13 cellular contexts compared by ENCODE assay signal in genomic region chr6:43807228-43808061, GRCh38. TPM values are rescaled to one million over a fixed set of nuclear protein-coding genes. Genes with fewer than 3 reads are reported as not detected.
DNase-seq lines count a peak whose midpoint lies in the region; ATAC-seq and TF ChIP-seq lines count a peak whose summit lies in the region.
"Had no signal": no experiment of that assay in that cellular context is flagged by ENCODE, and none has a peak within 500 bp of the region (broad histone marks: within the 10 kb centered on the region; RNA-seq: fewer than 3 reads in every experiment).

No MANE protein-coding gene starts in this region.

- H3K27me3 Mint-ChIP-seq in nephron (ENCODE audit: low read depth) = peaks cover 12% of the 10 kb centered on the region
- peaks cover 4% of the 10 kb centered on the region for H3K27me3 Mint-ChIP-seq in activated CD8-positive, alpha-beta memory T cell treated with anti-CD3 and anti-CD28 coated beads, Interleukin-2, amount 10 ng/mL, durations not matched to agents 7 days and 5 days

- peaks cover 18% of the 10 kb centered on the region for H3K4me1 Mint-ChIP-seq in nephron
- peaks cover 5% of the 10 kb centered on the region for H3K4me1 Mint-ChIP-seq in activated CD8-positive, alpha-beta memory T cell treated with anti-CD3 and anti-CD28 coated beads, Interleukin-2, amount 10 ng/mL, durations not matched to agents 7 days and 5 days
- H3K4me1 Mint-ChIP-seq: neural crest cell had no signal

- intact Hi-C loops in thyroid gland (cut with DNase I) = no loop called here

- H3K4me3 ChIP-seq in duodenal mucosa (ENCODE audit: low read depth in 1 of 2, low read length in 2 of 2) = peak overlapping the region in 1 of 2 donors; percentile 27
- H3K4me3 ChIP-seq in thyroid gland (replicated peaks in 1 of 3) = no peak overlapping the region
- H3K4me3 ChIP-seq: SK-N-MC, uterus had no signal

- H3K9ac ChIP-seq in duodenal mucosa (ENCODE audit: low read depth in 1 of 2, low read length in 2 of 2) = peak overlapping the region; percentile 43 to 77

- ATAC-seq in activated CD8-positive, alpha-beta memory T cell treated with anti-CD3 and anti-CD28 coated beads, Interleukin-2, amount 10 ng/mL, durations not matched to agents 7 days and 5 days = no peak

- H3K9me3 ChIP-seq in duodenal mucosa (ENCODE audit: control insufficient read depth in 1 of 2, low read length in 2 of 2) = no peaks in the 10 kb centered on the region
- no peaks in the 10 kb centered on the region for H3K9me3 ChIP-seq in thyroid gland
- H3K9me3 ChIP-seq: uterus had no signal

- CTCF ChIA-PET in activated CD8-positive, alpha-beta memory T cell treated with anti-CD3 and anti-CD28 coated beads, Interleukin-2, amount 10 ng/mL, durations not matched to agents 7 days and 5 days (lab: Charles Lee) = no interaction called here

- TF ChIP-seq CTCF in nephron (IDR thresholded peaks at IDR 0.05; ENCODE audit: unreplicated experiment in 3 of 3) (no peak), thyroid gland (IDR thresholded peaks at IDR 0.05) (no peak)

- H3K27me3 ChIP-seq in duodenal mucosa (ENCODE audit: control insufficient read depth in 1 of 2, insufficient read depth in 2 of 2, low read length in 2 of 2) (no peaks in the 10 kb centered on the region), thyroid gland (no peaks in the 10 kb centered on the region)
- H3K27me3 ChIP-seq: uterus had no signal

- H3K4me1 ChIP-seq in duodenal mucosa (ENCODE audit: control insufficient read depth in 1 of 2, insufficient read depth in 2 of 2, low read length in 2 of 2) (peaks cover 57 to 82% of the 10 kb centered on the region in 2 donors), thyroid gland (peaks cover 5 to 37% of the 10 kb centered on the region in 2 donors)
- H3K4me1 ChIP-seq: uterus had no signal

- 79 to 85% methylated on average over 10 to 11 of the region's 11 CpGs for whole genome bisulfite sequencing in thyroid gland, 2 donors

- TF ChIP-seq POLR2A in thyroid gland (IDR thresholded peaks at IDR 0.05) = no peak

- H3K27ac ChIP-seq in duodenal mucosa (ENCODE audit: low read depth, low read length) (peak overlapping the region; percentile 53), thyroid gland (no peak overlapping the region)
- H3K27ac ChIP-seq: SK-N-MC, uterus had no signal

- DNase-seq in DMS53 treated with DMSO at 0.1 percent for 48 hours (lab: John Stamatoyannopoulos, UW; ENCODE audit: unreplicated experiment) = peak; percentile 32
- DNase-seq in NCI-H2171 (lab: John Stamatoyannopoulos, UW) = peak; percentile 41
- DNase-seq in activated effector memory CD4-positive, alpha-beta T cell treated with Interleukin-2 at 50 U/mL for 16 hours = no peak
- no peak for DNase-seq in NCI-H1930 (lab: John Stamatoyannopoulos, UW)
- no peak for DNase-seq in activated CD8-positive, alpha-beta memory T cell treated with anti-CD3 and anti-CD28 coated beads, Interleukin-2, amount 10 ng/mL, durations not matched to agents 7 days and 5 days
- DNase-seq in thyroid gland = no peak
- DNase-seq: head of caudate nucleus, NCI-H1436 treated with DMSO at 0.1 percent for 48 hours, uterus had no signal

- no peaks in the 10 kb centered on the region for H3K9me3 Mint-ChIP-seq in nephron
- H3K9me3 Mint-ChIP-seq in activated CD8-positive, alpha-beta memory T cell treated with anti-CD3 and anti-CD28 coated beads, Interleukin-2, amount 10 ng/mL, durations not matched to agents 7 days and 5 days (ENCODE audit: low read depth) = no peaks in the 10 kb centered on the region
- H3K9me3 Mint-ChIP-seq: neural crest cell had no signal

- peak overlapping the region in 2 of 3 experiments; percentile 38 to 76 for H3K27ac Mint-ChIP-seq in nephron
- H3K27ac Mint-ChIP-seq in activated CD8-positive, alpha-beta memory T cell treated with anti-CD3 and anti-CD28 coated beads, Interleukin-2, amount 10 ng/mL, durations not matched to agents 7 days and 5 days = no peak overlapping the region

- no peak overlapping the region for H3K4me3 Mint-ChIP-seq in nephron
- H3K4me3 Mint-ChIP-seq in activated CD8-positive, alpha-beta memory T cell treated with anti-CD3 and anti-CD28 coated beads, Interleukin-2, amount 10 ng/mL, durations not matched to agents 7 days and 5 days = no peak overlapping the region
- H3K4me3 Mint-ChIP-seq: neural crest cell had no signal

- no peaks in the 10 kb centered on the region for H3K36me3 Mint-ChIP-seq in nephron (ENCODE audit: low read depth)
- no peaks in the 10 kb centered on the region for H3K36me3 Mint-ChIP-seq in activated CD8-positive, alpha-beta memory T cell treated with anti-CD3 and anti-CD28 coated beads, Interleukin-2, amount 10 ng/mL, durations not matched to agents 7 days and 5 days

- no peaks in the 10 kb centered on the region for H3K36me3 ChIP-seq in duodenal mucosa (ENCODE audit: control insufficient read depth in 1 of 2, insufficient read depth in 2 of 2, low read length in 2 of 2)
- H3K36me3 ChIP-seq in thyroid gland = no peaks in the 10 kb centered on the region
- H3K36me3 ChIP-seq: uterus had no signal

RNA-seq across cellular contexts. Expression of gene VEGFA, which starts 37.4 kb away (rescaled TPM):
- 10 to 100 TPM; 27.8 to 29.0 TPM for total RNA-seq in activated CD8-positive, alpha-beta memory T cell treated with anti-CD3 and anti-CD28 coated beads, Interleukin-2, amount 10 ng/mL, durations not matched to agents 7 days and 5 days
- total RNA-seq in thyroid gland = 1,000 to 10,000 TPM in 1 of 4 donors, 100 to 1,000 TPM in 3; 510 to 1,437 (median 630) TPM

Comparison
In these comparisons a context has a peak if more than half of its experiments do, and no peak if none do; other contexts are left out.
1. DNase-seq: peak in DMS53 treated with DMSO at 0.1 percent for 48 hours (single experiment) and NCI-H2171 (single experiment); none in activated effector memory CD4-positive, alpha-beta T cell treated with Interleukin-2 at 50 U/mL for 16 hours (single experiment), NCI-H1930 (0 of 2), activated CD8-positive, alpha-beta memory T cell treated with anti-CD3 and anti-CD28 coated beads, Interleukin-2, amount 10 ng/mL, durations not matched to agents 7 days and 5 days (single experiment) and thyroid gland (0 of 2).
2. RNA of gene VEGFA, which starts 37.4 kb away (total RNA-seq): 510 to 1,437 TPM in thyroid gland; 27.8 to 29.0 TPM in activated CD8-positive, alpha-beta memory T cell treated with anti-CD3 and anti-CD28 coated beads, Interleukin-2, amount 10 ng/mL, durations not matched to agents 7 days and 5 days; every median in the first group is over 10 times any median in the second.